9 cellular contexts compared by ENCODE assay signal in the genomic region with DNA sequence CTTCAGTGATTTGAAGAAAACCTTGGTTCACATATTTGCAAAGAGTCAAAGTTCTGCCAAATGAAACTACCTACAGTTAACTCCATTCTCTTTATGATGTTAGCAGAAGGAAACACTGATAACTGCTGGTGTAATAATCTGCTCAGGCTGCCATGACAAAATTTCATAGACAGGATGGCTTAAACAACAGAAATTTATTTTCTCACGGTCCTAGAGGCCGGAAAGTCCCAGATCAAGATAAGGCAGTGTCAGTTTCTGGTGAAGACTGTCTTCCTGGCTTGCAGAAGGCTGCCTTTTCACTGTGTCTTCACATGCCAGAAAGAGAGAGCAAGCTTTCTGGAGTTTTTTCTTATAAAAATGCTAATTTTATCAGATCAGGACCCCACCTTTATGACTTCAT.
DNase-seq lines count a peak whose midpoint lies in the region; ATAC-seq, FAIRE-seq and TF ChIP-seq lines count a peak whose summit lies in the region.
"Had no signal": no experiment of that assay in that cellular context is flagged by ENCODE, and none has a peak within 500 bp of the region (broad histone marks: within the 10 kb centered on the region; RNA-seq: fewer than 3 reads in every experiment).

No MANE protein-coding gene starts in this region.

- H3K9ac ChIP-seq in keratinocyte (ENCODE audit: control insufficient read depth, extremely low read depth, insufficient read depth, low read length) = no peak overlapping the region

- POLR2A ChIA-PET in activated CD4-positive, alpha-beta T cell treated with anti-CD3 and anti-CD28 coated beads for 36 hours (lab: Charles Lee) = no interaction called here

- no peak overlapping the region for H3K27ac Mint-ChIP-seq in activated CD4-positive, alpha-beta T cell treated with anti-CD3 and anti-CD28 coated beads for 36 hours

- no peaks in the 10 kb centered on the region for H3K36me3 Mint-ChIP-seq in activated CD4-positive, alpha-beta T cell treated with anti-CD3 and anti-CD28 coated beads for 36 hours (ENCODE audit: low read depth)

- H3K9me3 ChIP-seq in KOPT-K1 (ENCODE audit: insufficient read depth, low read length, poor library complexity, severe bottlenecking) (peaks cover 5% of the 10 kb centered on the region), keratinocyte (ENCODE audit: control insufficient read depth, low read depth, low read length) (no peaks in the 10 kb centered on the region)
- H3K9me3 ChIP-seq: A549 had no signal

- H3K79me2 ChIP-seq in keratinocyte (ENCODE audit: control insufficient read depth, insufficient read depth, low read length) = no peaks in the 10 kb centered on the region

- H3K4me1 Mint-ChIP-seq in activated CD4-positive, alpha-beta T cell treated with anti-CD3 and anti-CD28 coated beads for 36 hours = peaks cover 5% of the 10 kb centered on the region

- peaks cover 4% of the 10 kb centered on the region for H3K4me1 ChIP-seq in keratinocyte (ENCODE audit: control insufficient read depth, extremely low read depth, insufficient read depth, low read length)
- H3K4me1 ChIP-seq: A549 had no signal

- no peaks in the 10 kb centered on the region for H4K20me1 ChIP-seq in keratinocyte (ENCODE audit: control insufficient read depth, extremely low read depth, insufficient read depth, low read length)

- dilution Hi-C loops in keratinocyte (cut with MboI; ENCODE audit: extremely low pct_ligation_motif_present, low sequenced_read_pairs) = no loop called here

- no peaks in the 10 kb centered on the region for H3K9me1 ChIP-seq in keratinocyte (ENCODE audit: control insufficient read depth, extremely low read depth, insufficient read depth, low read length)

- intact Hi-C loops in activated CD4-positive, alpha-beta T cell treated with anti-CD3 and anti-CD28 coated beads for 36 hours (cut with DNase I, micrococcal nuclease) = no loop called here

- peak; percentile 8 for DNase-seq in activated CD4-positive, alpha-beta T cell treated with anti-CD3 and anti-CD28 coated beads for 36 hours
- DNase-seq in activated CD4-positive, alpha-beta T cell treated with anti-CD3 and anti-CD28 coated beads, Interleukin-2, amount 50 U/mL, for 1 hour = no peak
- no peak for DNase-seq in keratinocyte (ENCODE audit: low read depth, low spot score)
- no peak for DNase-seq in hippocampal formation (lab: John Stamatoyannopoulos, UW)
- DNase-seq in DMS53 (lab: John Stamatoyannopoulos, UW) = no peak
- DNase-seq in AG08395 (ENCODE audit: low spot score) = no peak

- H3K4me3 Mint-ChIP-seq in activated CD4-positive, alpha-beta T cell treated with anti-CD3 and anti-CD28 coated beads for 36 hours = no peak overlapping the region

- H3K4me3 ChIP-seq in keratinocyte (ENCODE audit: control insufficient read depth in 2 of 3, extremely low read depth in 1 of 3, insufficient read depth in 2 of 3, low read depth in 1 of 3, low read length in 3 of 3) = no peak overlapping the region
- H3K4me3 ChIP-seq: A549 had no signal

- peak overlapping the region; percentile 68 for H2AFZ ChIP-seq in keratinocyte (ENCODE audit: control insufficient read depth, low read length)

- no peak for TF ChIP-seq CTCF in keratinocyte (optimal IDR thresholded peaks at IDR 0.05 in 1 of 3, IDR thresholded peaks at IDR 0.05 in 1 of 3, conservative IDR thresholded peaks at IDR 0.05 in 1 of 3; ENCODE audit: extremely low read depth in 1 of 3, insufficient read depth in 2 of 3, low read length in 3 of 3)

- peak; percentile 51 for ATAC-seq in activated CD4-positive, alpha-beta T cell treated with anti-CD3 and anti-CD28 coated beads for 36 hours
- ATAC-seq in HG02571 (IDR thresholded peaks at IDR 0.05; ENCODE audit: unreplicated experiment) = peak; percentile 82
- ATAC-seq: A549 had no signal

- H3K36me3 ChIP-seq in KOPT-K1 (ENCODE audit: insufficient read depth, low read length) = no peaks in the 10 kb centered on the region
- no peaks in the 10 kb centered on the region for H3K36me3 ChIP-seq in keratinocyte (ENCODE audit: control insufficient read depth in 2 of 2, extremely low read depth in 1 of 2, insufficient read depth in 2 of 2, low read length in 2 of 2)

- FAIRE-seq in keratinocyte (lab: Jason Lieb, UNC) = no peak
- FAIRE-seq: A549 had no signal

- H3K27me3 ChIP-seq in keratinocyte (ENCODE audit: control insufficient read depth, extremely low read depth, insufficient read depth, low read length) = no peaks in the 10 kb centered on the region

- no peaks in the 10 kb centered on the region for H3K27me3 Mint-ChIP-seq in activated CD4-positive, alpha-beta T cell treated with anti-CD3 and anti-CD28 coated beads for 36 hours

- peaks cover 9% of the 10 kb centered on the region for H3K9me3 Mint-ChIP-seq in activated CD4-positive, alpha-beta T cell treated with anti-CD3 and anti-CD28 coated beads for 36 hours (ENCODE audit: low read depth)

- H3K4me2 ChIP-seq in keratinocyte (ENCODE audit: control insufficient read depth, extremely low read depth, insufficient read depth, low read depth, low read length) = no peak overlapping the region
- H3K4me2 ChIP-seq: A549 had no signal

- CTCF ChIA-PET in activated CD4-positive, alpha-beta T cell treated with anti-CD3 and anti-CD28 coated beads for 36 hours (lab: Charles Lee) = no interaction called here

- peak overlapping the region; percentile 50 for H3K27ac ChIP-seq in KOPT-K1 (ENCODE audit: low read depth, low read length, poor library complexity, severe bottlenecking)
- no peak overlapping the region for H3K27ac ChIP-seq in keratinocyte (ENCODE audit: control insufficient read depth, insufficient read depth, low read length)
- H3K27ac ChIP-seq: A549 had no signal
